In genomic region chrX:41670108-41670507, GRCh38 we compare ENCODE assay signal across 29 cellular contexts. TPM values are rescaled to one million over a fixed set of nuclear protein-coding genes. Genes with fewer than 3 reads are reported as not detected.
"Had no signal": no experiment of that assay in that cellular context is flagged by ENCODE, and none has a peak within 500 bp of the region (broad histone marks: within the 10 kb centered on the region; RNA-seq: fewer than 3 reads in every experiment).

No MANE protein-coding gene starts in this region.

- DNase-seq: activated CD4-positive, alpha-beta memory T cell treated with anti-CD3 and anti-CD28 coated beads, Interleukin-2, amount 10 ng/mL, durations not matched to agents 7 days and 5 days; activated CD4-positive, alpha-beta T cell treated with anti-CD3 and anti-CD28 coated beads, Interleukin-2, amount 10 ng/mL, durations not matched to agents 24 days and 14 days; activated naive CD4-positive, alpha-beta T cell treated with Interleukin-2 at 50 U/mL for 16 hours; activated naive CD8-positive, alpha-beta T cell treated with anti-CD3 and anti-CD28 coated beads, Interleukin-2, amount 10 ng/mL, durations not matched to agents 7 days and 5 days; amygdala; dermis blood vessel endothelial cell; effector CD8-positive, alpha-beta T cell; glutamatergic neuron; hippocampal formation; left ventricle myocardium superior; mammary epithelial cell; midbrain; stimulated activated CD4-positive, alpha-beta T cell treated with anti-CD3 and anti-CD28 coated beads, Interleukin-4, amount 100 ng/mL, for 4 hours; stomach; T-cell; transverse colon had no signal

- H3K36me3 ChIP-seq: suprapubic skin, transverse colon had no signal

- FAIRE-seq: frontal cortex, urothelium cell line had no signal

- H3K9me3 Mint-ChIP-seq: activated CD4-positive, alpha-beta memory T cell treated with anti-CD3 and anti-CD28 coated beads, Interleukin-2, amount 10 ng/mL, durations not matched to agents 7 days and 5 days; activated CD4-positive, alpha-beta T cell treated with anti-CD3 and anti-CD28 coated beads, Interleukin-2, amount 10 ng/mL, durations not matched to agents 24 days and 14 days; activated naive CD8-positive, alpha-beta T cell treated with anti-CD3 and anti-CD28 coated beads, Interleukin-2, amount 10 ng/mL, durations not matched to agents 7 days and 5 days; activated T-helper 2 cell treated with anti-CD3 and anti-CD28 coated beads, Interferon-gamma antibody, Interleukin-2, Interleukin-4, amounts not matched to agents 10 μg/mL and 5 μg/mL and 100 μg/mL, durations not matched to agents 14 hours and 24 hours and 36 hours; natural killer cell treated with Interleukin-12 subunit alpha and Interleukin-12 subunit beta and Interleukin-15 and Interleukin-18, amount 100 ng/mL, for 72 hours; T-cell; T-helper 2 cell treated with Interferon-gamma antibody and Interleukin-4, amounts not matched to agents 5 μg/mL and 100 μg/mL, for 36 hours had no signal

- H3K4me3 Mint-ChIP-seq: activated CD4-positive, alpha-beta memory T cell treated with anti-CD3 and anti-CD28 coated beads, Interleukin-2, amount 10 ng/mL, durations not matched to agents 7 days and 5 days; activated CD4-positive, alpha-beta T cell treated with anti-CD3 and anti-CD28 coated beads, Interleukin-2, amount 10 ng/mL, durations not matched to agents 24 days and 14 days; activated naive CD8-positive, alpha-beta T cell treated with anti-CD3 and anti-CD28 coated beads, Interleukin-2, amount 10 ng/mL, durations not matched to agents 7 days and 5 days; natural killer cell treated with Interleukin-12 subunit alpha and Interleukin-12 subunit beta and Interleukin-15 and Interleukin-18, amount 100 ng/mL, for 72 hours; T-cell; T-helper 2 cell treated with Interferon-gamma antibody and Interleukin-4, amounts not matched to agents 5 μg/mL and 100 μg/mL, for 36 hours had no signal

- H3K27ac Mint-ChIP-seq: activated CD4-positive, alpha-beta memory T cell treated with anti-CD3 and anti-CD28 coated beads, Interleukin-2, amount 10 ng/mL, durations not matched to agents 7 days and 5 days; activated CD4-positive, alpha-beta T cell treated with anti-CD3 and anti-CD28 coated beads, Interleukin-2, amount 10 ng/mL, durations not matched to agents 24 days and 14 days; activated naive CD8-positive, alpha-beta T cell treated with anti-CD3 and anti-CD28 coated beads, Interleukin-2, amount 10 ng/mL, durations not matched to agents 7 days and 5 days; activated T-helper 2 cell treated with anti-CD3 and anti-CD28 coated beads, Interferon-gamma antibody, Interleukin-2, Interleukin-4, amounts not matched to agents 10 μg/mL and 5 μg/mL and 100 μg/mL, durations not matched to agents 14 hours and 24 hours and 36 hours; natural killer cell treated with Interleukin-12 subunit alpha and Interleukin-12 subunit beta and Interleukin-15 and Interleukin-18, amount 100 ng/mL, for 72 hours; progenitor cell of endocrine pancreas; T-cell; T-helper 2 cell treated with Interferon-gamma antibody and Interleukin-4, amounts not matched to agents 5 μg/mL and 100 μg/mL, for 36 hours had no signal

- H3K27ac ChIP-seq: cardiac muscle cell, stomach, suprapubic skin, transverse colon, VCaP had no signal

- H3K9me3 ChIP-seq: stomach, suprapubic skin, transverse colon had no signal

- H3K27me3 ChIP-seq: cardiac muscle cell, suprapubic skin, transverse colon had no signal

- H3K4me1 ChIP-seq: suprapubic skin, transverse colon had no signal

- ATAC-seq: activated CD4-positive, CD25-positive, alpha-beta regulatory T cell treated with anti-CD3 and anti-CD28 coated beads, Interleukin-2, amount 50 U/mL, for 24 hours; esophagus mucosa; left ventricle myocardium superior; natural killer cell treated with Interleukin-12 subunit alpha and Interleukin-12 subunit beta and Interleukin-15 and Interleukin-18, amount 100 ng/mL, for 72 hours; T-cell had no signal

- H3K4me3 ChIP-seq: cardiac muscle cell, stomach, suprapubic skin, transverse colon had no signal

- H3K27me3 Mint-ChIP-seq: activated CD4-positive, alpha-beta memory T cell treated with anti-CD3 and anti-CD28 coated beads, Interleukin-2, amount 10 ng/mL, durations not matched to agents 7 days and 5 days; activated CD4-positive, alpha-beta T cell treated with anti-CD3 and anti-CD28 coated beads, Interleukin-2, amount 10 ng/mL, durations not matched to agents 24 days and 14 days; activated naive CD8-positive, alpha-beta T cell treated with anti-CD3 and anti-CD28 coated beads, Interleukin-2, amount 10 ng/mL, durations not matched to agents 7 days and 5 days; progenitor cell of endocrine pancreas had no signal

RNA-seq across cellular contexts. Expression of gene GPR34, which starts 18.7 kb away (rescaled TPM):
- total RNA-seq: activated CD4-positive, alpha-beta memory T cell treated with anti-CD3 and anti-CD28 coated beads, Interleukin-2, amount 10 ng/mL, durations not matched to agents 7 days and 5 days; activated T-helper 2 cell treated with anti-CD3 and anti-CD28 coated beads, Interferon-gamma antibody, Interleukin-2, Interleukin-4, amounts not matched to agents 10 μg/mL and 5 μg/mL and 100 μg/mL, durations not matched to agents 14 hours and 24 hours and 36 hours; cardiac muscle cell; chondrocyte; dermis blood vessel endothelial cell; mammary epithelial cell; osteocyte; progenitor cell of endocrine pancreas had no signal
- polyA plus RNA-seq: mammary epithelial cell had no signal

RNA-seq across cellular contexts. Expression of gene GPR82, which starts 53.9 kb away (rescaled TPM):
- total RNA-seq: activated CD4-positive, alpha-beta memory T cell treated with anti-CD3 and anti-CD28 coated beads, Interleukin-2, amount 10 ng/mL, durations not matched to agents 7 days and 5 days; activated CD4-positive, alpha-beta T cell treated with anti-CD3 and anti-CD28 coated beads, Interleukin-2, amount 10 ng/mL, durations not matched to agents 24 days and 14 days; cardiac muscle cell; chondrocyte; dermis blood vessel endothelial cell; frontal cortex; mammary epithelial cell; osteocyte; progenitor cell of endocrine pancreas had no signal
- polyA plus RNA-seq: mammary epithelial cell had no signal
